Comparison of ENCODE assay signal across 20 cellular contexts in genomic region chr11:35531246-35531645, GRCh38. TPM values are rescaled to one million over a fixed set of nuclear protein-coding genes. Genes with fewer than 3 reads are reported as not detected.
DNase-seq lines count a peak whose midpoint lies in the region; ATAC-seq and TF ChIP-seq lines count a peak whose summit lies in the region.
"Had no signal": no experiment of that assay in that cellular context is flagged by ENCODE, and none has a peak within 500 bp of the region (broad histone marks: within the 10 kb centered on the region; RNA-seq: fewer than 3 reads in every experiment).

No MANE protein-coding gene starts in this region.

- H3K4me1 Mint-ChIP-seq in endodermal cell (peaks cover 37% of the 10 kb centered on the region), CD14-positive monocyte (no peaks in the 10 kb centered on the region)

- H3K27me3 Mint-ChIP-seq in endodermal cell (ENCODE audit: insufficient read depth) (peaks cover 23% of the 10 kb centered on the region), CD14-positive monocyte (ENCODE audit: low read depth in 3 of 3) (peaks cover 23 to 39% (median 26%) of the 10 kb centered on the region in 3 donors)

- H3K27ac Mint-ChIP-seq in endodermal cell (no peak overlapping the region), CD14-positive monocyte (no peak overlapping the region)
- H3K27ac Mint-ChIP-seq: CD8-positive, alpha-beta T cell had no signal

- no peak overlapping the region for H3K9ac ChIP-seq in endodermal cell (ENCODE audit: extremely low read depth, low read length, poor library complexity, severe bottlenecking)

- TF ChIP-seq CTCF in AG10803 (conservative IDR thresholded peaks at IDR 0.05; ENCODE audit: low read length) (no peak), endodermal cell (conservative IDR thresholded peaks at IDR 0.05) (no peak), CD14-positive monocyte (IDR thresholded peaks at IDR 0.05) (no peak)

- H3K27me3 ChIP-seq in MG63 (no peaks in the 10 kb centered on the region), endodermal cell (ENCODE audit: control insufficient read depth, insufficient read depth, low read length, poor library complexity, severe bottlenecking) (no peaks in the 10 kb centered on the region), H7 (ENCODE audit: control insufficient read depth, insufficient read depth, low read length) (no peaks in the 10 kb centered on the region; the same call in 1 of the 2 replicates)
- H3K27me3 ChIP-seq: BE2C had no signal

- H3K4me3 ChIP-seq in AG10803 (ENCODE audit: low read length) (no peak overlapping the region), MG63 (no peak overlapping the region), endodermal cell (ENCODE audit: low read length) (peak overlapping the region; percentile 17), H7 (ENCODE audit: insufficient read depth, low read depth, low read length) (no peak overlapping the region)

- H3K4me3 Mint-ChIP-seq in endodermal cell (no peak overlapping the region), CD14-positive monocyte (no peak overlapping the region)
- H3K4me3 Mint-ChIP-seq: CD8-positive, alpha-beta T cell; H9 had no signal

- peaks cover 4% of the 10 kb centered on the region for H3K9me3 ChIP-seq in MG63
- peaks cover 14% of the 10 kb centered on the region for H3K9me3 ChIP-seq in endodermal cell (ENCODE audit: control insufficient read depth, low read length)
- H3K9me3 ChIP-seq: BE2C had no signal

- ATAC-seq in GM19463 (IDR thresholded peaks at IDR 0.05; ENCODE audit: unreplicated experiment) = no peak
- ATAC-seq: CD8-positive, alpha-beta T cell; Panc1 had no signal

- peaks cover 12% of the 10 kb centered on the region for H3K4me1 ChIP-seq in endodermal cell (ENCODE audit: control insufficient read depth, insufficient read depth, low read length)

- no peaks in the 10 kb centered on the region for H3K36me3 ChIP-seq in MG63
- no peaks in the 10 kb centered on the region for H3K36me3 ChIP-seq in endodermal cell (ENCODE audit: control insufficient read depth, insufficient read depth, low read length)
- H3K36me3 ChIP-seq in H7 (replicated peaks; ENCODE audit: control insufficient read depth, insufficient read depth, low read length) = no peaks in the 10 kb centered on the region
- H3K36me3 ChIP-seq: BE2C had no signal

- peaks cover 13% of the 10 kb centered on the region for H3K9me3 Mint-ChIP-seq in endodermal cell
- H3K9me3 Mint-ChIP-seq in CD14-positive monocyte = peaks cover 0 to 12% (median 2%) of the 10 kb centered on the region in 7 donors
- H3K9me3 Mint-ChIP-seq: CD8-positive, alpha-beta T cell had no signal

- DNase-seq in AG10803 (ENCODE audit: low read depth) = peak; percentile 90
- DNase-seq in MG63 = peak; percentile 46
- DNase-seq in endodermal cell = no peak
- peak; percentile 44 for DNase-seq in myocyte (ENCODE audit: low read depth)
- DNase-seq in T-helper 9 cell = no peak
- no peak for DNase-seq in H7
- DNase-seq in CD14-positive monocyte (ENCODE audit: low spot score) = no peak
- DNase-seq: BE2C; CD8-positive, alpha-beta T cell; DND-41; GF-D8; H9; Kasumi-1; NCI-H1417 treated with DMSO at 0.1 percent for 48 hours; NCI-H2029; NCI-H2171 treated with DMSO at 0.1 percent for 48 hours; SHP77 treated with DMSO at 0.1 percent for 48 hours had no signal

- no peak overlapping the region for H3K27ac ChIP-seq in endodermal cell (ENCODE audit: low read depth, low read length)

- intact Hi-C loops in CD14-positive monocyte (cut with micrococcal nuclease) = no loop called here

- H3K36me3 Mint-ChIP-seq in endodermal cell (ENCODE audit: low read depth) = no peaks in the 10 kb centered on the region
- H3K36me3 Mint-ChIP-seq in CD14-positive monocyte = no peaks in the 10 kb centered on the region
- H3K36me3 Mint-ChIP-seq: CD8-positive, alpha-beta T cell had no signal

- WGBS in endodermal cell (ENCODE audit: insufficient coverage in 1 of 2, insufficient read length in 1 of 2), 2 experiments = 89 to 92% methylated on average over 1 of the region's 1 CpG

RNA-seq across cellular contexts. Expression of gene PAMR1, which starts 5.8 kb away (rescaled TPM):
- not detected in 2 replicates for total RNA-seq in MG63 (2014; rRNA removed; shearing (Covaris generic); ENCODE audit: low replicate concordance)
- total RNA-seq in endodermal cell (10 to 100 TPM; 55.3 to 79.0 TPM), myocyte (1.2 and 3.8 TPM in 2 replicates)
- 13.7 TPM for polyA plus RNA-seq in endodermal cell (2013, experiment 1 of 2)
- 14.2 TPM for polyA plus RNA-seq in endodermal cell (2013, experiment 2 of 2)
- polyA plus RNA-seq in myocyte (2012) = 2.7 TPM
- total RNA-seq in H7 (2014; rRNA removed; shearing (Covaris generic)) = 3.2 and 3.9 TPM in 2 replicates
- not detected for polyA plus RNA-seq in CD14-positive monocyte
- total RNA-seq: CD8-positive, alpha-beta T cell; NCI-H460 had no signal

Comparison
In these comparisons a context has a peak if more than half of its experiments do, and no peak if none do; other contexts are left out.
1. DNase-seq: peak in AG10803 (single experiment), MG63 (single experiment) and myocyte (single experiment); none in endodermal cell (single experiment), T-helper 9 cell (single experiment), H7 (single experiment) and CD14-positive monocyte (single experiment).
2. RNA of gene PAMR1, which starts 5.8 kb away (total RNA-seq): 55.3 to 79.0 TPM in endodermal cell; 3.2 to 3.9 TPM in H7, 1.2 to 3.8 TPM in myocyte and not detected in MG63; every median in the first group is over 10 times any median in the second.